Comparison of ENCODE assay signal across 7 cellular contexts in the genomic region with DNA sequence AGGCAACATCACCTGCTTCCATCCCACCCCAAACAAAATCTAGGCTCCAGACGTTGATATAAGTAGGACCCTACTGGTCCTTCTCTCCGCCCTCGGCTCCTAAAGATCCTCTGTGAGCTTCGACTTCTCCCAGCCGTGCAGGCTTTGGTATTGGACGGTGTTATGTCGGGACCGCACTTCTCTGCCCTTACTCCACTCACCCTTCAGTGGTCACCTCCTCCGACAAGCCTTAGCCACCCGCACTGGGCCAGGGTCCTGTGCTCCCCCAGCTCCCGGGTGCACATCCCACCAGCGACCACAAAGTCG. TPM values are rescaled to one million over a fixed set of nuclear protein-coding genes. Genes with fewer than 3 reads are reported as not detected.
DNase-seq lines count a peak whose midpoint lies in the region; ATAC-seq lines count a peak whose summit lies in the region.

No MANE protein-coding gene starts in this region.

- peak overlapping the region in 3 of 5 donors; percentile 26 to 89 (median 88) for H3K9ac ChIP-seq in subcutaneous abdominal adipose tissue (ENCODE audit: low read length in 5 of 5)

- peak overlapping the region; percentile 89 for H3K27ac ChIP-seq in subcutaneous abdominal adipose tissue (ENCODE audit: low read depth, low read length)

- H3K4me3 ChIP-seq in iPS-18c (ENCODE audit: insufficient read depth, low read depth, low read length) (peak overlapping the region; percentile 94), subcutaneous abdominal adipose tissue (ENCODE audit: low read depth in 1 of 5, low read length in 5 of 5) (peak overlapping the region; percentile 80 to 95 (median 91))

- H3K4me1 Mint-ChIP-seq in IgD-negative memory B cell, result peaks cover 9 to 21% (median 17%) of the 10 kb centered on the region in 3 donors
- peaks cover 26% of the 10 kb centered on the region for H3K4me1 Mint-ChIP-seq in activated naive CD8-positive, alpha-beta T cell treated with anti-CD3 and anti-CD28 coated beads, Interleukin-2, amount 10 ng/mL, durations not matched to agents 7 days and 5 days

- peak overlapping the region in 3 of 4 donors; percentile 98 to 100 (median 100) for H3K4me3 Mint-ChIP-seq in IgD-negative memory B cell
- H3K4me3 Mint-ChIP-seq in activated naive CD8-positive, alpha-beta T cell treated with anti-CD3 and anti-CD28 coated beads, Interleukin-2, amount 10 ng/mL, durations not matched to agents 7 days and 5 days, result peak overlapping the region; percentile 99

- H3K9me3 Mint-ChIP-seq in IgD-negative memory B cell, result no peaks in the 10 kb centered on the region
- H3K9me3 Mint-ChIP-seq in activated naive CD8-positive, alpha-beta T cell treated with anti-CD3 and anti-CD28 coated beads, Interleukin-2, amount 10 ng/mL, durations not matched to agents 7 days and 5 days, result no peaks in the 10 kb centered on the region

- H3K27me3 Mint-ChIP-seq in IgD-negative memory B cell, result no peaks in the 10 kb centered on the region
- no peaks in the 10 kb centered on the region for H3K27me3 Mint-ChIP-seq in activated naive CD8-positive, alpha-beta T cell treated with anti-CD3 and anti-CD28 coated beads, Interleukin-2, amount 10 ng/mL, durations not matched to agents 7 days and 5 days

- H3K27me3 ChIP-seq in subcutaneous abdominal adipose tissue (ENCODE audit: control insufficient read depth in 5 of 5, insufficient read depth in 4 of 5, low read length in 5 of 5), result no peaks in the 10 kb centered on the region

- no peaks in the 10 kb centered on the region for H3K9me3 ChIP-seq in iPS-18c (ENCODE audit: control insufficient read depth, insufficient read depth, low read length)
- no peaks in the 10 kb centered on the region for H3K9me3 ChIP-seq in subcutaneous abdominal adipose tissue (ENCODE audit: control insufficient read depth in 5 of 5, low read length in 5 of 5)

- H3K4me1 ChIP-seq in subcutaneous abdominal adipose tissue (ENCODE audit: control insufficient read depth in 5 of 5, insufficient read depth in 5 of 5, low read length in 5 of 5), result peaks cover 5 to 36% (median 27%) of the 10 kb centered on the region in 5 donors

- H3K36me3 ChIP-seq in subcutaneous abdominal adipose tissue (ENCODE audit: control insufficient read depth in 5 of 5, insufficient read depth in 5 of 5, low read length in 5 of 5), result peaks cover 0 to 50% (median 28%) of the 10 kb centered on the region in 5 donors

- DNase-seq in activated naive CD8-positive, alpha-beta T cell treated with anti-CD3 and anti-CD28 coated beads, Interleukin-2, amount 10 ng/mL, durations not matched to agents 7 days and 5 days, result no peak
- no peak for DNase-seq in NCI-H1105 (lab: John Stamatoyannopoulos, UW)

- H3K36me3 Mint-ChIP-seq in IgD-negative memory B cell, result peaks cover 6% of the 10 kb centered on the region
- H3K36me3 Mint-ChIP-seq in activated naive CD8-positive, alpha-beta T cell treated with anti-CD3 and anti-CD28 coated beads, Interleukin-2, amount 10 ng/mL, durations not matched to agents 7 days and 5 days, result peaks cover 24% of the 10 kb centered on the region

- POLR2A ChIA-PET in activated naive CD8-positive, alpha-beta T cell treated with anti-CD3 and anti-CD28 coated beads, Interleukin-2, amount 10 ng/mL, durations not matched to agents 7 days and 5 days (lab: Charles Lee), result interaction anchor here (0.6 to 3.6 kb wide), 39 partner anchors 10 to 453 kb away, joined by 3 to 27 read pairs (median 4); partner anchors contain the start of genes ACD, ATP6V0D1, CARMIL2 and DPEP2

- ATAC-seq in activated naive CD8-positive, alpha-beta T cell treated with anti-CD3 and anti-CD28 coated beads, Interleukin-2, amount 10 ng/mL, durations not matched to agents 7 days and 5 days (ENCODE audit: low read depth), result no peak
- no peak for ATAC-seq in HG02759 (IDR thresholded peaks at IDR 0.05; ENCODE audit: unreplicated experiment)
- no peak for ATAC-seq in GM19397 (IDR thresholded peaks at IDR 0.05; ENCODE audit: unreplicated experiment)

- H3K27ac Mint-ChIP-seq in IgD-negative memory B cell, result peak overlapping the region; percentile 96 to 99 (median 97)
- H3K27ac Mint-ChIP-seq in activated naive CD8-positive, alpha-beta T cell treated with anti-CD3 and anti-CD28 coated beads, Interleukin-2, amount 10 ng/mL, durations not matched to agents 7 days and 5 days, result peak overlapping the region; percentile 96

RNA-seq across cellular contexts. Expression of gene PSMB10, which starts 1.6 kb away (rescaled TPM):
- polyA plus RNA-seq in IgD-negative memory B cell, result 510 TPM
- 100 to 1,000 TPM; 220 to 246 TPM for total RNA-seq in activated naive CD8-positive, alpha-beta T cell treated with anti-CD3 and anti-CD28 coated beads, Interleukin-2, amount 10 ng/mL, durations not matched to agents 7 days and 5 days

RNA-seq across cellular contexts. Expression of gene CTRL, which starts 3.4 kb away (rescaled TPM):
- 2.1 TPM for polyA plus RNA-seq in IgD-negative memory B cell
- 1 to 10 TPM; 4.9 to 7.2 TPM for total RNA-seq in activated naive CD8-positive, alpha-beta T cell treated with anti-CD3 and anti-CD28 coated beads, Interleukin-2, amount 10 ng/mL, durations not matched to agents 7 days and 5 days

RNA-seq across cellular contexts. Expression of gene LCAT, which starts 8.9 kb away (rescaled TPM):
- polyA plus RNA-seq in IgD-negative memory B cell, result 0.81 TPM
- 10 to 100 TPM; 17.6 to 23.6 TPM for total RNA-seq in activated naive CD8-positive, alpha-beta T cell treated with anti-CD3 and anti-CD28 coated beads, Interleukin-2, amount 10 ng/mL, durations not matched to agents 7 days and 5 days

RNA-seq across cellular contexts. Expression of gene SLC12A4, which starts 33.4 kb away (rescaled TPM):
- 3.9 TPM for polyA plus RNA-seq in IgD-negative memory B cell
- total RNA-seq in activated naive CD8-positive, alpha-beta T cell treated with anti-CD3 and anti-CD28 coated beads, Interleukin-2, amount 10 ng/mL, durations not matched to agents 7 days and 5 days, result 10 to 100 TPM; 43.9 to 48.7 TPM

RNA-seq across cellular contexts. Expression of gene PSKH1, which starts 42.0 kb away (rescaled TPM):
- polyA plus RNA-seq in IgD-negative memory B cell, result 22.4 TPM
- 10 to 100 TPM; 22.8 to 25.6 TPM for total RNA-seq in activated naive CD8-positive, alpha-beta T cell treated with anti-CD3 and anti-CD28 coated beads, Interleukin-2, amount 10 ng/mL, durations not matched to agents 7 days and 5 days
